ENCODE assay signal across 8 cellular contexts in genomic region chr12:87953257-87953860, GRCh38.
DNase-seq lines count a peak whose midpoint lies in the region; ATAC-seq and TF ChIP-seq lines count a peak whose summit lies in the region.

No MANE protein-coding gene starts in this region.

- no peak overlapping the region for H3K27ac Mint-ChIP-seq in WTC11

- ATAC-seq in WTC11: peak; percentile 68
- no peak for ATAC-seq in HG03354 (IDR thresholded peaks at IDR 0.05; ENCODE audit: poor library complexity, severe bottlenecking, unreplicated experiment)

- no peak overlapping the region for H3K4me3 Mint-ChIP-seq in WTC11

- DNase-seq in NOMO-1 treated with DMSO at 0.1 percent for 48 hours (lab: John Stamatoyannopoulos, UW; ENCODE audit: unreplicated experiment) (peak; percentile 5), NOMO-1 treated with dmso at 0.1 percent for 144 hours (lab: John Stamatoyannopoulos, UW; ENCODE audit: unreplicated experiment) (no peak), MV-4-11 (lab: John Stamatoyannopoulos, UW) (peak; percentile 14), WTC11 (ENCODE audit: low spot score) (no peak), kidney tubule cell (ENCODE audit: low spot score) (peak; percentile 57), cerebellar nuclear complex (lab: John Stamatoyannopoulos, UW) (no peak), retina (no peak)

- no peaks in the 10 kb centered on the region for H3K36me3 Mint-ChIP-seq in WTC11

- H3K27me3 Mint-ChIP-seq in WTC11 (ENCODE audit: low read depth): no peaks in the 10 kb centered on the region; the same call in 1 of the 2 replicates

- no peak for TF ChIP-seq CTCF in WTC11 (IDR thresholded peaks at IDR 0.05)

- H3K4me1 Mint-ChIP-seq in WTC11: peaks cover 8% of the 10 kb centered on the region; the same call in 1 of the 2 replicates

- POLR2A ChIA-PET in WTC11 (lab: Charles Lee): no interaction called here

- CTCF ChIA-PET in WTC11 (lab: Charles Lee): interaction anchor here (1.3 to 1.8 kb wide), 2 partner anchors 14 to 87 kb away, joined by 3 to 5 read pairs; no protein-coding TSS in a partner anchor

- H3K9me3 Mint-ChIP-seq in WTC11: peaks cover 14% of the 10 kb centered on the region

TF ChIP-seq in WTC11, 78 proteins besides CTCF, POLR2A, EP300 and RAD21:
- TF ChIP-seq IRF2 (CRISPR knock-in tag; IDR thresholded peaks at IDR 0.05; ENCODE audit: borderline replicate concordance, low read depth) (no peak), ETV6 (CRISPR knock-in tag; IDR thresholded peaks at IDR 0.05) (no peak), MYBL2 (CRISPR knock-in tag; IDR thresholded peaks at IDR 0.05) (no peak), CDX4 (CRISPR knock-in tag; IDR thresholded peaks at IDR 0.05; ENCODE audit: borderline replicate concordance) (no peak), ZNF512 (CRISPR knock-in tag; IDR thresholded peaks at IDR 0.05; ENCODE audit: borderline replicate concordance) (no peak), RELA (CRISPR knock-in tag; IDR thresholded peaks at IDR 0.05; ENCODE audit: borderline replicate concordance) (no peak), NFE2L1 (CRISPR knock-in tag; IDR thresholded peaks at IDR 0.05) (no peak), JAZF1 (CRISPR knock-in tag; IDR thresholded peaks at IDR 0.05) (no peak), ZNF219 (CRISPR knock-in tag; IDR thresholded peaks at IDR 0.05; ENCODE audit: borderline replicate concordance) (no peak)

Comparison
In these comparisons a context has a peak if more than half of its experiments do, and no peak if none do; other contexts are left out.
1. DNase-seq: peak in NOMO-1 treated with DMSO at 0.1 percent for 48 hours (single experiment), MV-4-11 (single experiment) and kidney tubule cell (single experiment); none in NOMO-1 treated with dmso at 0.1 percent for 144 hours (single experiment), WTC11 (single experiment), cerebellar nuclear complex (0 of 2) and retina (single experiment).